ENCODE assay signal across 8 cellular contexts in the genomic region with DNA sequence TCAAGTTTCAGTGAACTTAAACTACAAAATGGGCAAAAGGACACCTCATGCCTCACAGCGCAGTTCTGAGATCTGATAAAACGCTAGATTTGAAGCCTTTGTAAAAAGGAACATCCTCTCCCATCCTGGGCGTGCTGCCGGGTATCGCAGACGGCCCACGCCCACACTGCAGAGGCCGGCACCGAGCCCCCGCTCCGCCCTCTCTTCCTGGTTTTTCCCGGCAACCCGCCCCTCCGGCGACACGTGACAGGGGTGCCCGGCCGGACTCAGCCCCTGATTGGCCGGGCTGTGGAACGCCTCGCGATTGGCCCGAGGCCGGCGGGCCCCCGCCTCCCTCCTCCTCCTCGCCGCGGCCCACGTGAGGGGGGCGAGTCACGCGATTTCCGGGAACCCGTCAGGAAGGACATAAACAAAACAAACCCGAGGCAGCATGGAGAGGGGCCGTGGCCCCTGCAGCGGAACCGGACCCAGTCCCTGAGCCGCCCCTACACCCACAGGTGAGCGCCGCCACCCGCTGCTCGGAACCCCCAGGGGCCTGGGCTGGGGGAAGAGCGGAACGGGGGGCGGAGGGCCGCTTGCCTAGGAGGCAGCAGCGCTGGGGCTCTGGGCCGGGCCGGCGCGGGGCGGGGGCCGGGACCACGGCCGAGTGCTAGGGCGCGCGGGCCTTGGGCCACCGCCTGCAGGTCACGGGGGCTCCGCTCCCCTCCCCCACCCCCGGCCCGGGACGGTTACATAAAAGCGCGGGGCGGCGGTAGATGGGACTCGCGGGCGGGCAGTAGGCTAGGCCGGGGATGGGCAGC. TPM values are rescaled to one million over a fixed set of nuclear protein-coding genes. Genes with fewer than 3 reads are reported as not detected.
DNase-seq lines count a peak whose midpoint lies in the region; ATAC-seq and TF ChIP-seq lines count a peak whose summit lies in the region.

A gene with protein sequence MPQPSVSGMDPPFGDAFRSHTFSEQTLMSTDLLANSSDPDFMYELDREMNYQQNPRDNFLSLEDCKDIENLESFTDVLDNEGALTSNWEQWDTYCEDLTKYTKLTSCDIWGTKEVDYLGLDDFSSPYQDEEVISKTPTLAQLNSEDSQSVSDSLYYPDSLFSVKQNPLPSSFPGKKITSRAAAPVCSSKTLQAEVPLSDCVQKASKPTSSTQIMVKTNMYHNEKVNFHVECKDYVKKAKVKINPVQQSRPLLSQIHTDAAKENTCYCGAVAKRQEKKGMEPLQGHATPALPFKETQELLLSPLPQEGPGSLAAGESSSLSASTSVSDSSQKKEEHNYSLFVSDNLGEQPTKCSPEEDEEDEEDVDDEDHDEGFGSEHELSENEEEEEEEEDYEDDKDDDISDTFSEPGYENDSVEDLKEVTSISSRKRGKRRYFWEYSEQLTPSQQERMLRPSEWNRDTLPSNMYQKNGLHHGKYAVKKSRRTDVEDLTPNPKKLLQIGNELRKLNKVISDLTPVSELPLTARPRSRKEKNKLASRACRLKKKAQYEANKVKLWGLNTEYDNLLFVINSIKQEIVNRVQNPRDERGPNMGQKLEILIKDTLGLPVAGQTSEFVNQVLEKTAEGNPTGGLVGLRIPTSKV (plus strand): TSS at position 370 of the 800 bp plus-strand sequence. CDS start 24,424 bp downstream, outside the sequence.

- ATAC-seq in GM18505 (IDR thresholded peaks at IDR 0.05; ENCODE audit: unreplicated experiment) (peak; percentile 79), HG02970 (IDR thresholded peaks at IDR 0.05; ENCODE audit: low FRiP score, unreplicated experiment) (peak; percentile 70), psoas muscle (peak; percentile 91 to 92 (median 91))

- H3K27me3 ChIP-seq in right atrium auricular region, result no peaks in the 10 kb centered on the region
- H3K27me3 ChIP-seq in psoas muscle (ENCODE audit: insufficient read depth in 3 of 3, low read length in 2 of 3), result no peaks in the 10 kb centered on the region

- intact Hi-C loops in psoas muscle (cut with DNase I), result loop anchor here (5.0 to 10.0 kb wide), 3 partner anchors 71 to 89 kb away; a partner anchor contains a TSS

- peaks cover 0 to 22% of the 10 kb centered on the region in 2 donors for H3K4me1 ChIP-seq in right atrium auricular region
- H3K4me1 ChIP-seq in psoas muscle, result peaks cover 21% of the 10 kb centered on the region
- H3K4me1 ChIP-seq in urinary bladder (ENCODE audit: insufficient read depth), result no peaks in the 10 kb centered on the region

- peak; percentile 58 for DNase-seq in NCI-H187 treated with DMSO at 0.1 percent for 48 hours (lab: John Stamatoyannopoulos, UW)
- peak; percentile 96 to 99 (median 98) for DNase-seq in T-helper 2 cell
- peak; percentile 98 for DNase-seq in right atrium auricular region (ENCODE audit: low spot score)
- peak; percentile 99 for DNase-seq in psoas muscle

- WGBS in psoas muscle, 3 donors, result 0 to 1% (median 1%) methylated on average over 44 to 74 of the region's 74 CpGs
- under 1% methylated on average over 74 of the region's 74 CpGs for WGBS in urinary bladder

- H3K9me3 ChIP-seq in right atrium auricular region (no peaks in the 10 kb centered on the region), psoas muscle (no peaks in the 10 kb centered on the region)

- H3K36me3 ChIP-seq in right atrium auricular region (no peaks in the 10 kb centered on the region), psoas muscle (ENCODE audit: insufficient read depth in 1 of 2, low read depth in 1 of 2) (no peaks in the 10 kb centered on the region), urinary bladder (ENCODE audit: insufficient read depth) (no peaks in the 10 kb centered on the region)

- H3K4me3 ChIP-seq in right atrium auricular region (peak within 1 kb of the TSS; percentile 83 to 100), psoas muscle (peak within 1 kb of the TSS; percentile 100), urinary bladder (ENCODE audit: low read depth, low read length) (peak within 1 kb of the TSS; percentile 100)

- TF ChIP-seq POLR2A in GM18505 (IDR thresholded peaks at IDR 0.05; ENCODE audit: borderline replicate concordance, extremely low read depth, insufficient read depth, insufficient read length), result peak; percentile 77

- peak in 1 of 2 donors; percentile 14 for TF ChIP-seq CTCF in right atrium auricular region (IDR thresholded peaks at IDR 0.05)
- no peak for TF ChIP-seq CTCF in psoas muscle (IDR thresholded peaks at IDR 0.05)

- H3K27ac ChIP-seq in angular gyrus (ENCODE audit: low read depth, low read length) (peak within 1 kb of the TSS; percentile 96), right atrium auricular region (peak within 1 kb of the TSS; percentile 99 to 100), psoas muscle (peak within 1 kb of the TSS; percentile 100), urinary bladder (ENCODE audit: low read depth) (peak within 1 kb of the TSS; percentile 93)

RNA-seq across cellular contexts. Expression of the gene that starts here (rescaled TPM):
- total RNA-seq in right atrium auricular region (10 to 100 TPM; 20.9 to 22.5 TPM), psoas muscle (10 to 100 TPM; 13.1 to 17.1 (median 14.0) TPM), urinary bladder (56.4 TPM)
- polyA plus RNA-seq in psoas muscle (1 to 10 TPM in 2 of 3 donors, under 1 TPM in 1; 0.92 to 6.6 (median 4.5) TPM), urinary bladder (12.6 TPM)

Comparison
In these comparisons a context has a peak if more than half of its experiments do, and no peak if none do; other contexts are left out.
1. Peak in every context shown above with its lines: DNase-seq, ATAC-seq, H3K4me3 ChIP-seq and H3K27ac ChIP-seq.